In genomic region chr5:93582677-93583524, GRCh38 we compare ENCODE assay signal across 1 cellular context.
TF ChIP-seq lines count a peak whose summit lies in the region.

TSS of gene NR2F1 (plus strand) at chr5:93583222. CDS start at chr5:93585024, 1,802 bp downstream.

TF ChIP-seq in HepG2, 621 proteins besides CTCF, POLR2A, EP300 and RAD21 (continued from another document and continues in another):
- TF ChIP-seq, protein P1, sequence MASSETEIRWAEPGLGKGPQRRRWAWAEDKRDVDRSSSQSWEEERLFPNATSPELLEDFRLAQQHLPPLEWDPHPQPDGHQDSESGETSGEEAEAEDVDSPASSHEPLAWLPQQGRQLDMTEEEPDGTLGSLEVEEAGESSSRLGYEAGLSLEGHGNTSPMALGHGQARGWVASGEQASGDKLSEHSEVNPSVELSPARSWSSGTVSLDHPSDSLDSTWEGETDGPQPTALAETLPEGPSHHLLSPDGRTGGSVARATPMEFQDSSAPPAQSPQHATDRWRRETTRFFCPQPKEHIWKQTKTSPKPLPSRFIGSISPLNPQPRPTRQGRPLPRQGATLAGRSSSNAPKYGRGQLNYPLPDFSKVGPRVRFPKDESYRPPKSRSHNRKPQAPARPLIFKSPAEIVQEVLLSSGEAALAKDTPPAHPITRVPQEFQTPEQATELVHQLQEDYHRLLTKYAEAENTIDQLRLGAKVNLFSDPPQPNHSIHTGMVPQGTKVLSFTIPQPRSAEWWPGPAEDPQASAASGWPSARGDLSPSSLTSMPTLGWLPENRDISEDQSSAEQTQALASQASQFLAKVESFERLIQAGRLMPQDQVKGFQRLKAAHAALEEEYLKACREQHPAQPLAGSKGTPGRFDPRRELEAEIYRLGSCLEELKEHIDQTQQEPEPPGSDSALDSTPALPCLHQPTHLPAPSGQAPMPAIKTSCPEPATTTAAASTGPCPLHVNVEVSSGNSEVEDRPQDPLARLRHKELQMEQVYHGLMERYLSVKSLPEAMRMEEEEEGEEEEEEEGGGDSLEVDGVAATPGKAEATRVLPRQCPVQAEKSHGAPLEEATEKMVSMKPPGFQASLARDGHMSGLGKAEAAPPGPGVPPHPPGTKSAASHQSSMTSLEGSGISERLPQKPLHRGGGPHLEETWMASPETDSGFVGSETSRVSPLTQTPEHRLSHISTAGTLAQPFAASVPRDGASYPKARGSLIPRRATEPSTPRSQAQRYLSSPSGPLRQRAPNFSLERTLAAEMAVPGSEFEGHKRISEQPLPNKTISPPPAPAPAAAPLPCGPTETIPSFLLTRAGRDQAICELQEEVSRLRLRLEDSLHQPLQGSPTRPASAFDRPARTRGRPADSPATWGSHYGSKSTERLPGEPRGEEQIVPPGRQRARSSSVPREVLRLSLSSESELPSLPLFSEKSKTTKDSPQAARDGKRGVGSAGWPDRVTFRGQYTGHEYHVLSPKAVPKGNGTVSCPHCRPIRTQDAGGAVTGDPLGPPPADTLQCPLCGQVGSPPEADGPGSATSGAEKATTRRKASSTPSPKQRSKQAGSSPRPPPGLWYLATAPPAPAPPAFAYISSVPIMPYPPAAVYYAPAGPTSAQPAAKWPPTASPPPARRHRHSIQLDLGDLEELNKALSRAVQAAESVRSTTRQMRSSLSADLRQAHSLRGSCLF (CRISPR knock-in tag; IDR thresholded peaks at IDR 0.05; ENCODE audit: borderline replicate concordance), result no peak
- no peak for TF ChIP-seq AGO1 (IDR thresholded peaks at IDR 0.05; ENCODE audit: low read depth, low read length, poor library complexity, severe bottlenecking)
- no peak for TF ChIP-seq ZBTB40 (IDR thresholded peaks at IDR 0.05)
- TF ChIP-seq ZBTB40 (CRISPR knock-in tag; IDR thresholded peaks at IDR 0.05), result peak; percentile 74; the same call in 1 of the 2 replicates
- TF ChIP-seq THAP7 (CRISPR knock-in tag; IDR thresholded peaks at IDR 0.05), result no peak
- no peak for TF ChIP-seq BRD4 (CRISPR knock-in tag; IDR thresholded peaks at IDR 0.05)
- peak; percentile 33 for TF ChIP-seq ZFX (CRISPR knock-in tag; IDR thresholded peaks at IDR 0.05; ENCODE audit: low read depth)
- TF ChIP-seq THAP11 (CRISPR knock-in tag; IDR thresholded peaks at IDR 0.05), result no peak; the same call in 1 of the 2 replicates
- TF ChIP-seq JUN (CRISPR knock-in tag; IDR thresholded peaks at IDR 0.05), result peak; percentile 65; the same call in 1 of the 2 replicates
- TF ChIP-seq GTF3A (CRISPR knock-in tag; conservative IDR thresholded peaks at IDR 0.05), result no peak
- TF ChIP-seq ESRRA (CRISPR knock-in tag; IDR thresholded peaks at IDR 0.05; ENCODE audit: low read depth), result no peak
- TF ChIP-seq KLF15 (CRISPR knock-in tag; IDR thresholded peaks at IDR 0.05; ENCODE audit: borderline replicate concordance), result no peak
- TF ChIP-seq, protein P2, sequence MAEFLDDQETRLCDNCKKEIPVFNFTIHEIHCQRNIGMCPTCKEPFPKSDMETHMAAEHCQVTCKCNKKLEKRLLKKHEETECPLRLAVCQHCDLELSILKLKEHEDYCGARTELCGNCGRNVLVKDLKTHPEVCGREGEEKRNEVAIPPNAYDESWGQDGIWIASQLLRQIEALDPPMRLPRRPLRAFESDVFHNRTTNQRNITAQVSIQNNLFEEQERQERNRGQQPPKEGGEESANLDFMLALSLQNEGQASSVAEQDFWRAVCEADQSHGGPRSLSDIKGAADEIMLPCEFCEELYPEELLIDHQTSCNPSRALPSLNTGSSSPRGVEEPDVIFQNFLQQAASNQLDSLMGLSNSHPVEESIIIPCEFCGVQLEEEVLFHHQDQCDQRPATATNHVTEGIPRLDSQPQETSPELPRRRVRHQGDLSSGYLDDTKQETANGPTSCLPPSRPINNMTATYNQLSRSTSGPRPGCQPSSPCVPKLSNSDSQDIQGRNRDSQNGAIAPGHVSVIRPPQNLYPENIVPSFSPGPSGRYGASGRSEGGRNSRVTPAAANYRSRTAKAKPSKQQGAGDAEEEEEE (CRISPR knock-in tag; IDR thresholded peaks at IDR 0.05; ENCODE audit: borderline replicate concordance), result peak; percentile 38; the same call in 1 of the 2 replicates
- TF ChIP-seq, protein P3, sequence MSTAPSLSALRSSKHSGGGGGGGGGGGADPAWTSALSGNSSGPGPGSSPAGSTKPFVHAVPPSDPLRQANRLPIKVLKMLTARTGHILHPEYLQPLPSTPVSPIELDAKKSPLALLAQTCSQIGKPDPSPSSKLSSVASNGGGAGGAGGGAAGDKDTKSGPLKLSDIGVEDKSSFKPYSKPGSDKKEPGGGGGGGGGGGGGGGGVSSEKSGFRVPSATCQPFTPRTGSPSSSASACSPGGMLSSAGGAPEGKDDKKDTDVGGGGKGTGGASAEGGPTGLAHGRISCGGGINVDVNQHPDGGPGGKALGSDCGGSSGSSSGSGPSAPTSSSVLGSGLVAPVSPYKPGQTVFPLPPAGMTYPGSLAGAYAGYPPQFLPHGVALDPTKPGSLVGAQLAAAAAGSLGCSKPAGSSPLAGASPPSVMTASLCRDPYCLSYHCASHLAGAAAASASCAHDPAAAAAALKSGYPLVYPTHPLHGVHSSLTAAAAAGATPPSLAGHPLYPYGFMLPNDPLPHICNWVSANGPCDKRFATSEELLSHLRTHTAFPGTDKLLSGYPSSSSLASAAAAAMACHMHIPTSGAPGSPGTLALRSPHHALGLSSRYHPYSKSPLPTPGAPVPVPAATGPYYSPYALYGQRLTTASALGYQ (CRISPR knock-in tag; IDR thresholded peaks at IDR 0.05), result no peak
- TF ChIP-seq NFE2 (CRISPR knock-in tag; IDR thresholded peaks at IDR 0.05), result no peak
- TF ChIP-seq NR2F6 (IDR thresholded peaks at IDR 0.05), result no peak; the same call in 1 of the 2 replicates
- peak; percentile 69; the same call in 1 of the 2 replicates for TF ChIP-seq NR2F6 (CRISPR knock-in tag; IDR thresholded peaks at IDR 0.05)
- TF ChIP-seq ZNF281 (CRISPR knock-in tag; IDR thresholded peaks at IDR 0.05; ENCODE audit: borderline replicate concordance), result peak; percentile 88
- TF ChIP-seq, protein P4, sequence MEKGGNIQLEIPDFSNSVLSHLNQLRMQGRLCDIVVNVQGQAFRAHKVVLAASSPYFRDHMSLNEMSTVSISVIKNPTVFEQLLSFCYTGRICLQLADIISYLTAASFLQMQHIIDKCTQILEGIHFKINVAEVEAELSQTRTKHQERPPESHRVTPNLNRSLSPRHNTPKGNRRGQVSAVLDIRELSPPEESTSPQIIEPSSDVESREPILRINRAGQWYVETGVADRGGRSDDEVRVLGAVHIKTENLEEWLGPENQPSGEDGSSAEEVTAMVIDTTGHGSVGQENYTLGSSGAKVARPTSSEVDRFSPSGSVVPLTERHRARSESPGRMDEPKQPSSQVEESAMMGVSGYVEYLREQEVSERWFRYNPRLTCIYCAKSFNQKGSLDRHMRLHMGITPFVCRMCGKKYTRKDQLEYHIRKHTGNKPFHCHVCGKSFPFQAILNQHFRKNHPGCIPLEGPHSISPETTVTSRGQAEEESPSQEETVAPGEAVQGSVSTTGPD (CRISPR knock-in tag; IDR thresholded peaks at IDR 0.05), result no peak
- TF ChIP-seq HOXA3 (CRISPR knock-in tag; IDR thresholded peaks at IDR 0.05), result peak; percentile 53; the same call in 1 of the 2 replicates
- TF ChIP-seq ZNF841 (CRISPR knock-in tag; IDR thresholded peaks at IDR 0.05; ENCODE audit: borderline replicate concordance), result no peak
- TF ChIP-seq ZNF337 (CRISPR knock-in tag; IDR thresholded peaks at IDR 0.05; ENCODE audit: borderline replicate concordance, low read depth), result no peak
- no peak for TF ChIP-seq ZNF17 (CRISPR knock-in tag; IDR thresholded peaks at IDR 0.05)
- peak; percentile 17; the same call in 1 of the 2 replicates for TF ChIP-seq ZNF12 (CRISPR knock-in tag; IDR thresholded peaks at IDR 0.05)
- TF ChIP-seq DR1 (CRISPR knock-in tag; IDR thresholded peaks at IDR 0.05), result peak; percentile 50; the same call in 1 of the 2 replicates
- peak; percentile 50; the same call in 1 of the 2 replicates for TF ChIP-seq ATF1 (CRISPR knock-in tag; IDR thresholded peaks at IDR 0.05)
- TF ChIP-seq, protein P5, sequence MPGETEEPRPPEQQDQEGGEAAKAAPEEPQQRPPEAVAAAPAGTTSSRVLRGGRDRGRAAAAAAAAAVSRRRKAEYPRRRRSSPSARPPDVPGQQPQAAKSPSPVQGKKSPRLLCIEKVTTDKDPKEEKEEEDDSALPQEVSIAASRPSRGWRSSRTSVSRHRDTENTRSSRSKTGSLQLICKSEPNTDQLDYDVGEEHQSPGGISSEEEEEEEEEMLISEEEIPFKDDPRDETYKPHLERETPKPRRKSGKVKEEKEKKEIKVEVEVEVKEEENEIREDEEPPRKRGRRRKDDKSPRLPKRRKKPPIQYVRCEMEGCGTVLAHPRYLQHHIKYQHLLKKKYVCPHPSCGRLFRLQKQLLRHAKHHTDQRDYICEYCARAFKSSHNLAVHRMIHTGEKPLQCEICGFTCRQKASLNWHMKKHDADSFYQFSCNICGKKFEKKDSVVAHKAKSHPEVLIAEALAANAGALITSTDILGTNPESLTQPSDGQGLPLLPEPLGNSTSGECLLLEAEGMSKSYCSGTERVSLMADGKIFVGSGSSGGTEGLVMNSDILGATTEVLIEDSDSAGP (CRISPR knock-in tag; IDR thresholded peaks at IDR 0.05; ENCODE audit: borderline replicate concordance), result peak; percentile 53
- peak; percentile 60; the same call in 1 of the 2 replicates for TF ChIP-seq PPARG (CRISPR knock-in tag; conservative IDR thresholded peaks at IDR 0.05)
